ENCODE assay signal across 23 cellular contexts in genomic region chr3:158617982-158618875, GRCh38. TPM values are rescaled to one million over a fixed set of nuclear protein-coding genes. Genes with fewer than 3 reads are reported as not detected.
A peak's percentile ranks its signal among the peaks of the same experiment; 100 is the strongest.
DNase-seq lines count a peak whose midpoint lies in the region; ATAC-seq and TF ChIP-seq lines count a peak whose summit lies in the region.
"Had no signal": no experiment of that assay in that cellular context is flagged by ENCODE, and none has a peak within 500 bp of the region (broad histone marks: within the 10 kb centered on the region; RNA-seq: fewer than 3 reads in every experiment).

No MANE protein-coding gene starts in this region.

- no TSS peak for BruUV-seq in MCF 10A (replicated peaks; lab: Mats Ljungman, UMichigan)
- no TSS peak for BruUV-seq in IMR-90 (replicated peaks; lab: Mats Ljungman, UMichigan)

- H3K9me2 ChIP-seq in GM23248 (ENCODE audit: insufficient read depth): no peaks in the 10 kb centered on the region

- no peak overlapping the region for H2AK9ac ChIP-seq in IMR-90 (replicated peaks; ENCODE audit: low read depth, low read length, poor library complexity)

- TF ChIP-seq CTCF in MCF 10A (IDR thresholded peaks at IDR 0.05; ENCODE audit: unreplicated experiment) (no peak), breast epithelium (IDR thresholded peaks at IDR 0.05) (no peak), IMR-90 (conservative IDR thresholded peaks at IDR 0.05; ENCODE audit: low read depth, low read length) (no peak)

- H4K20me1 ChIP-seq in IMR-90 (ENCODE audit: insufficient read depth, low read length): no peaks in the 10 kb centered on the region
- no peaks in the 10 kb centered on the region for H4K20me1 ChIP-seq in GM23248 (ENCODE audit: insufficient read depth)

- peaks cover 0 to 4% of the 10 kb centered on the region in 2 donors for H3K9me3 ChIP-seq in breast epithelium
- H3K9me3 ChIP-seq in IMR-90 (ENCODE audit: control insufficient read depth, insufficient read depth, low read length): peaks cover 6% of the 10 kb centered on the region; the same call in 1 of the 2 replicates
- no peaks in the 10 kb centered on the region for H3K9me3 ChIP-seq in GM23248 (ENCODE audit: low read depth)
- H3K9me3 ChIP-seq: SJCRH30 had no signal

- H3K4me3 ChIP-seq in breast epithelium (no peak overlapping the region), IMR-90 (ENCODE audit: insufficient read depth, low read depth, low read length) (no peak overlapping the region), GM23248 (no peak overlapping the region)
- H3K4me3 ChIP-seq: SJCRH30 had no signal

- H2AK5ac ChIP-seq in IMR-90 (ENCODE audit: low read depth, low read length): no peak overlapping the region

- no peak overlapping the region for H2AFZ ChIP-seq in IMR-90 (replicated peaks; ENCODE audit: low read length, poor library complexity)
- H2AFZ ChIP-seq in GM23248: no peak overlapping the region

- POLR2A ChIA-PET in MCF 10A (lab: Yijun Ruan, JAX): interaction anchor here (0.6 to 1.1 kb wide), 2 partner anchors 11 to 65 kb away, joined by 3 read pairs; no protein-coding TSS in a partner anchor
- POLR2A ChIA-PET in IMR-90 (lab: Charles Lee; ENCODE audit: unreplicated experiment): interaction anchor here (0.6 kb wide), 1 partner anchor 969 kb away, joined by 3 read pairs; no protein-coding TSS in a partner anchor

- intact Hi-C loops in MCF 10A (cut with micrococcal nuclease) (no loop called here), breast epithelium (cut with DNase I; ENCODE audit: low total_unique reads) (no loop called here), IMR-90 (cut with micrococcal nuclease) (no loop called here)

- no peaks in the 10 kb centered on the region for H3K9me3 Mint-ChIP-seq in MCF 10A (ENCODE audit: unreplicated experiment)
- H3K9me3 Mint-ChIP-seq in stimulated activated memory B cell treated with anti-CD40 and anti-IgM and Interleukin-4, amounts not matched to agents 10 μg/mL and 1 μg/mL and 100 μg/mL, for 72 hours: peaks cover 10% of the 10 kb centered on the region

- no peaks in the 10 kb centered on the region for H3K27me3 ChIP-seq in breast epithelium
- no peaks in the 10 kb centered on the region for H3K27me3 ChIP-seq in IMR-90 (ENCODE audit: control insufficient read depth, insufficient read depth, low read length)
- no peaks in the 10 kb centered on the region for H3K27me3 ChIP-seq in GM23248 (replicated peaks; ENCODE audit: insufficient read depth)
- H3K27me3 ChIP-seq: SJCRH30 had no signal

- TF ChIP-seq RAD21 in IMR-90 (IDR thresholded peaks at IDR 0.05; ENCODE audit: low read length): no peak

- H3K9me1 ChIP-seq in IMR-90 (ENCODE audit: insufficient read depth, low read length): no peaks in the 10 kb centered on the region

- H2BK120ac ChIP-seq in IMR-90 (ENCODE audit: low read depth, low read length): no peak overlapping the region

- H3K4ac ChIP-seq in IMR-90 (ENCODE audit: low read depth, low read length): no peak overlapping the region

- no peak overlapping the region for H4K8ac ChIP-seq in IMR-90 (ENCODE audit: low read depth in 2 of 2, low read length in 2 of 2)

- no peaks in the 10 kb centered on the region for H3F3A ChIP-seq in GM23248 (ENCODE audit: insufficient read depth)

- no peak overlapping the region for H3K27ac ChIP-seq in breast epithelium
- H3K27ac ChIP-seq in IMR-90 (ENCODE audit: insufficient read depth, low read length): no peak overlapping the region
- no peak overlapping the region for H3K27ac ChIP-seq in GM23248
- H3K27ac ChIP-seq: SJCRH30 had no signal

- H4K91ac ChIP-seq in IMR-90 (ENCODE audit: insufficient read depth, low read depth, low read length): no peak overlapping the region

- no peak overlapping the region for H3K9ac ChIP-seq in IMR-90 (ENCODE audit: low read depth, low read length)
- no peak overlapping the region for H3K9ac ChIP-seq in GM23248

- no peak overlapping the region for H3K23ac ChIP-seq in IMR-90 (ENCODE audit: low read depth, low read length)

- H3K4me2 ChIP-seq in IMR-90 (ENCODE audit: low read depth, low read length): no peak overlapping the region
- no peak overlapping the region for H3K4me2 ChIP-seq in GM23248 (ENCODE audit: unreplicated experiment)

- no peaks in the 10 kb centered on the region for H3K79me1 ChIP-seq in IMR-90 (ENCODE audit: low read depth in 1 of 2, low read length in 2 of 2)

- H3K4me1 Mint-ChIP-seq in MCF 10A (ENCODE audit: insufficient read depth, unreplicated experiment): no peaks in the 10 kb centered on the region
- H3K4me1 Mint-ChIP-seq in stimulated activated memory B cell treated with anti-CD40 and anti-IgM and Interleukin-4, amounts not matched to agents 10 μg/mL and 1 μg/mL and 100 μg/mL, for 72 hours: no peaks in the 10 kb centered on the region
- H3K4me1 Mint-ChIP-seq: B cell, CD14-positive monocyte had no signal

- TF ChIP-seq POLR2A in breast epithelium (IDR thresholded peaks at IDR 0.05) (no peak), IMR-90 (IDR thresholded peaks at IDR 0.05; ENCODE audit: low read depth, low read length) (no peak), erythroblast (IDR thresholded peaks at IDR 0.05; ENCODE audit: low read length) (no peak)

- no peak overlapping the region for H3K14ac ChIP-seq in IMR-90 (replicated peaks; ENCODE audit: low read depth, low read length)

- H3K36me3 Mint-ChIP-seq in MCF 10A (ENCODE audit: insufficient read depth, unreplicated experiment): no peaks in the 10 kb centered on the region
- no peaks in the 10 kb centered on the region for H3K36me3 Mint-ChIP-seq in stimulated activated memory B cell treated with anti-CD40 and anti-IgM and Interleukin-4, amounts not matched to agents 10 μg/mL and 1 μg/mL and 100 μg/mL, for 72 hours
- H3K36me3 Mint-ChIP-seq: CD14-positive monocyte had no signal

- no peak overlapping the region for H2BK20ac ChIP-seq in IMR-90 (ENCODE audit: low read depth, low read length)

- no peak for ATAC-seq in IMR-90 (ENCODE audit: low read depth)
- no peak for ATAC-seq in stimulated activated memory B cell treated with anti-CD40 and anti-IgM and Interleukin-4, amounts not matched to agents 10 μg/mL and 1 μg/mL and 100 μg/mL, for 72 hours

- DNase-seq in MCF 10A (ENCODE audit: unreplicated experiment): peak; percentile 11
- no peak for DNase-seq in breast epithelium (ENCODE audit: low spot score in 2 of 2)
- DNase-seq in IMR-90: no peak
- peak; percentile 2 to 6 for DNase-seq in erythroblast (lab: John Stamatoyannopoulos, UW)
- DNase-seq in stimulated activated CD4-positive, alpha-beta T cell treated with anti-CD3 and anti-CD28 coated beads, Interleukin-1b, Interleukin-23, amount 100 ng/mL, for 48 hours: no peak
- no peak for DNase-seq in hepatic stellate cell (ENCODE audit: low spot score)
- no peak for DNase-seq in GM23248
- DNase-seq: DND-41, KG1, MV-4-11, NCI-H1105 treated with DMSO at 0.1 percent for 48 hours, NCI-H2029 treated with DMSO at 0.1 percent for 48 hours, NCI-H2171, NCI-H345, NCI-H524, NCI-H774, SJCRH30, T-helper 1 cell had no signal

- in situ Hi-C loops in IMR-90 (cut with MboI; ENCODE audit: low sequenced_read_pairs): no loop called here
- in situ Hi-C loops in GM23248 (cut with MboI): no loop called here

- H4K5ac ChIP-seq in IMR-90 (ENCODE audit: low read depth, low read length): no peak overlapping the region

- no peak overlapping the region for H3K18ac ChIP-seq in IMR-90 (ENCODE audit: low read depth, low read length)

- no peaks in the 10 kb centered on the region for H3K36me3 ChIP-seq in breast epithelium
- H3K36me3 ChIP-seq in IMR-90 (ENCODE audit: control insufficient read depth, insufficient read depth, low read length): no peaks in the 10 kb centered on the region
- H3K36me3 ChIP-seq in GM23248 (ENCODE audit: low read depth): no peaks in the 10 kb centered on the region
- H3K36me3 ChIP-seq: SJCRH30 had no signal

- no peak overlapping the region for H2BK15ac ChIP-seq in IMR-90 (ENCODE audit: low read depth, low read length)

- no peak overlapping the region for H2BK5ac ChIP-seq in IMR-90 (ENCODE audit: low read depth, low read length, poor library complexity, severe bottlenecking)

- H3K27ac Mint-ChIP-seq in MCF 10A (ENCODE audit: low read depth, unreplicated experiment): no peak overlapping the region
- H3K27ac Mint-ChIP-seq in stimulated activated memory B cell treated with anti-CD40 and anti-IgM and Interleukin-4, amounts not matched to agents 10 μg/mL and 1 μg/mL and 100 μg/mL, for 72 hours: no peak overlapping the region
- H3K27ac Mint-ChIP-seq: B cell, CD14-positive monocyte had no signal

- dilution Hi-C loops in IMR-90 (cut with HindIII; ENCODE audit: low sequenced_read_pairs, unreplicated experiment): no loop called here

- H3K79me2 ChIP-seq in GM23248 (ENCODE audit: insufficient read depth): no peaks in the 10 kb centered on the region

- H3K27me3 Mint-ChIP-seq in MCF 10A (ENCODE audit: insufficient read depth, unreplicated experiment): no peaks in the 10 kb centered on the region
- peaks cover 16% of the 10 kb centered on the region for H3K27me3 Mint-ChIP-seq in stimulated activated memory B cell treated with anti-CD40 and anti-IgM and Interleukin-4, amounts not matched to agents 10 μg/mL and 1 μg/mL and 100 μg/mL, for 72 hours

- H3K56ac ChIP-seq in IMR-90 (ENCODE audit: extremely low read depth, insufficient read depth, low read length): no peak overlapping the region

- WGBS in IMR-90 (ENCODE audit: extremely low coverage in 2 of 2, insufficient read length in 1 of 2), 2 experiments: no CpG with 5 or more reads among the region's 1 CpG
- WGBS in GM23248 (ENCODE audit: low coverage in 1 of 2, low lambda C conversion rate in 2 of 2, missing lambda C conversion rate in 2 of 2), 2 experiments: 7 to 12% methylated on average over 1 of the region's 1 CpG

- H3K4me3 Mint-ChIP-seq in MCF 10A (ENCODE audit: unreplicated experiment): no peak overlapping the region
- no peak overlapping the region for H3K4me3 Mint-ChIP-seq in stimulated activated memory B cell treated with anti-CD40 and anti-IgM and Interleukin-4, amounts not matched to agents 10 μg/mL and 1 μg/mL and 100 μg/mL, for 72 hours
- H3K4me3 Mint-ChIP-seq: B cell, CD14-positive monocyte had no signal

- H3K4me1 ChIP-seq in breast epithelium (no peaks in the 10 kb centered on the region), IMR-90 (ENCODE audit: control insufficient read depth, insufficient read depth, low read length) (no peaks in the 10 kb centered on the region), GM23248 (ENCODE audit: insufficient read depth) (no peaks in the 10 kb centered on the region)
- H3K4me1 ChIP-seq: SJCRH30 had no signal

- CTCF ChIA-PET in MCF 10A (lab: Yijun Ruan, JAX): interaction anchor here (0.6 to 1.0 kb wide), 2 partner anchors 25 to 36 kb away, joined by 6 read pairs; no protein-coding TSS in a partner anchor
- CTCF ChIA-PET in IMR-90 (lab: Yijun Ruan, JAX): no interaction called here

RNA-seq across cellular contexts. Expression of gene GFM1, which starts 26.1 kb away (rescaled TPM):
- total RNA-seq in MCF 10A (2022) (53.9 and 54.1 TPM in 2 replicates), breast epithelium (10 to 100 TPM; 44.6 to 63.5 (median 46.4) TPM), IMR-90 (2012; rRNA removed) (36.0 and 55.0 TPM in 2 replicates)
- polyA plus RNA-seq in IMR-90 (2012; rRNA removed) (9.9 and 12.4 TPM in 2 replicates), GM23248 (2016; fragmentation: Nextera tagmentation; extraction: Ambion mirVana) (29.2 and 30.8 TPM in 2 replicates)
- polyA plus RNA-seq in IMR-90 (2012; cell fraction: cytosol; rRNA removed): 2.3 and 2.5 TPM in 2 replicates
- 1.6 and 9.6 TPM in 2 replicates for polyA plus RNA-seq in IMR-90 (2012; cell fraction: nucleus; rRNA removed; ENCODE audit: low replicate concordance)
- total RNA-seq in GM23248 (2014; rRNA removed; shearing (Covaris generic)): 32.0 and 38.5 TPM in 2 replicates

RNA-seq across cellular contexts. Expression of gene MLF1, which starts 47.2 kb away (rescaled TPM):
- total RNA-seq in MCF 10A (2022) (5.0 and 6.8 TPM in 2 replicates), breast epithelium (10 to 100 TPM in 1 of 3 donors, 1 to 10 TPM in 2; 8.8 to 10.2 (median 9.6) TPM), IMR-90 (2012; rRNA removed) (5.2 and 7.5 TPM in 2 replicates)
- polyA plus RNA-seq in IMR-90 (2012; rRNA removed) (3.8 and 4.7 TPM in 2 replicates), GM23248 (2016; fragmentation: Nextera tagmentation; extraction: Ambion mirVana) (13.6 and 15.6 TPM in 2 replicates)
- polyA plus RNA-seq in IMR-90 (2012; cell fraction: cytosol; rRNA removed): 1.6 and 1.7 TPM in 2 replicates
- polyA plus RNA-seq in IMR-90 (2012; cell fraction: nucleus; rRNA removed; ENCODE audit: low replicate concordance): 0.29 and 2.5 TPM in 2 replicates
- 13.4 and 17.3 TPM in 2 replicates for total RNA-seq in GM23248 (2014; rRNA removed; shearing (Covaris generic))
- total RNA-seq: B cell had no signal

RNA-seq across cellular contexts. Expression of gene LXN, which starts 54.2 kb away (rescaled TPM):
- total RNA-seq in MCF 10A (2022): 3.4 and 4.4 TPM in 2 replicates
- total RNA-seq in breast epithelium: 10 to 100 TPM; 12.0 to 55.5 (median 40.3) TPM
- 83.0 and 93.6 TPM in 2 replicates for total RNA-seq in IMR-90 (2012; rRNA removed)
- polyA plus RNA-seq in IMR-90 (2012; rRNA removed): 134 and 155 TPM in 2 replicates
- 39.5 and 71.9 TPM in 2 replicates for polyA plus RNA-seq in IMR-90 (2012; cell fraction: cytosol; rRNA removed)
- 16.2 and 67.7 TPM in 2 replicates for polyA plus RNA-seq in IMR-90 (2012; cell fraction: nucleus; rRNA removed; ENCODE audit: low replicate concordance)
- total RNA-seq in GM23248 (2014; rRNA removed; shearing (Covaris generic)): 28.7 and 34.9 TPM in 2 replicates
- polyA plus RNA-seq in GM23248 (2016; fragmentation: Nextera tagmentation; extraction: Ambion mirVana): 46.8 and 47.3 TPM in 2 replicates
- total RNA-seq: A172, G401, SJCRH30 had no signal

Comparison
In these comparisons a context has a peak if more than half of its experiments do, and no peak if none do; other contexts are left out.
1. DNase-seq: peak in MCF 10A (single experiment) and erythroblast (2 of 2); none in breast epithelium (0 of 2), IMR-90 (single experiment), stimulated activated CD4-positive, alpha-beta T cell treated with anti-CD3 and anti-CD28 coated beads, Interleukin-1b, Interleukin-23, amount 100 ng/mL, for 48 hours (single experiment), hepatic stellate cell (single experiment) and GM23248 (single experiment).